In the genomic region with DNA sequence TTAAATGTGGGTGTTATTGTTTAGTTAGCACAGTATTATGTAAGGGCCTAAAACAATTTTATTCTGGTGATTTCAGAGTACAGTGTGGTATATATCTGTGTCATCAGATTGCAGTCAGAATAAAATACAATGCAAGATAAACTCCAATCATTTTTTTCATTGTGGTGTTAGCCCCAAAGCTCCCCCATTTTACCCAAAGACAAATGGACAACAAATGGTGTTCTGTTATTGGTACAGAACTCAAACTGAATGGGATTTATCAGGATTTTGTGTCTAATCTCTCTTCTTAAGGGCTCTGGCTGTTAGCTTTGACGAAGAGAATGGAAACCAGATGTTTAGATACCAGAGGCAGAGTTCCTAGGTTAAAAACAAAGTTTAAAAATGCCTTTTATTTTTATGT, we compare ENCODE assay signal across 25 cellular contexts.
"Had no signal": no experiment of that assay in that cellular context is flagged by ENCODE, and none has a peak within 500 bp of the region (broad histone marks: within the 10 kb centered on the region; RNA-seq: fewer than 3 reads in every experiment).

No MANE protein-coding gene starts in this region.

- H3K27ac ChIP-seq: colonic mucosa, esophagus squamous epithelium, lower lobe of right lung, ovary, psoas muscle, sigmoid colon, stomach, testis, tibial artery had no signal

- H3K9me3 Mint-ChIP-seq: naive B cell; natural killer cell treated with Interleukin-12 subunit alpha and Interleukin-12 subunit beta and Interleukin-15 and Interleukin-18, amount 100 ng/mL, for 72 hours; stimulated activated effector memory CD8-positive, alpha-beta T cell treated with anti-CD3 and anti-CD28 coated beads, Interleukin-12 subunit alpha, Interleukin-12 subunit beta, amount 100 ng/mL, for 72 hours had no signal

- H3K36me3 ChIP-seq: colonic mucosa, esophagus squamous epithelium, lower lobe of right lung, ovary, sigmoid colon, stomach, tibial artery, upper lobe of left lung had no signal

- H3K4me1 ChIP-seq: colonic mucosa, esophagus squamous epithelium, lower lobe of right lung, psoas muscle, sigmoid colon, testis, tibial artery had no signal

- DNase-seq: colonic mucosa; dermis blood vessel endothelial cell; effector memory CD4-positive, alpha-beta T cell; erythroblast; esophagus squamous epithelium; head of caudate nucleus; left ventricle myocardium superior; lower lobe of right lung; mucosa of descending colon; naive B cell; nucleus accumbens; ovary; posterior cingulate gyrus; psoas muscle; right cardiac atrium; sigmoid colon; stimulated activated CD4-positive, alpha-beta T cell treated with anti-CD3 and anti-CD28 coated beads, Interleukin-2, amount 100 ng/mL, for 24 hours; stimulated activated CD4-positive, alpha-beta T cell treated with anti-CD3 and anti-CD28 coated beads, Interleukin-4, amount 100 ng/mL, for 24 hours; stimulated activated naive CD4-positive, alpha-beta T cell treated with Interleukin-2 at 50 U/mL for 16 hours; stomach; testis; tibial artery; upper lobe of left lung had no signal

- H3K27ac Mint-ChIP-seq: naive B cell; natural killer cell treated with Interleukin-12 subunit alpha and Interleukin-12 subunit beta and Interleukin-15 and Interleukin-18, amount 100 ng/mL, for 72 hours; stimulated activated effector memory CD8-positive, alpha-beta T cell treated with anti-CD3 and anti-CD28 coated beads, Interleukin-12 subunit alpha, Interleukin-12 subunit beta, amount 100 ng/mL, for 72 hours had no signal

- H3K4me3 Mint-ChIP-seq: naive B cell; natural killer cell treated with Interleukin-12 subunit alpha and Interleukin-12 subunit beta and Interleukin-15 and Interleukin-18, amount 100 ng/mL, for 72 hours; stimulated activated effector memory CD8-positive, alpha-beta T cell treated with anti-CD3 and anti-CD28 coated beads, Interleukin-12 subunit alpha, Interleukin-12 subunit beta, amount 100 ng/mL, for 72 hours had no signal

- H3K27me3 ChIP-seq: colonic mucosa, ovary, sigmoid colon, stomach, testis, tibial artery, upper lobe of left lung had no signal

- H3K4me1 Mint-ChIP-seq: naive B cell; stimulated activated effector memory CD8-positive, alpha-beta T cell treated with anti-CD3 and anti-CD28 coated beads, Interleukin-12 subunit alpha, Interleukin-12 subunit beta, amount 100 ng/mL, for 72 hours had no signal

- H3K4me3 ChIP-seq: colonic mucosa, esophagus squamous epithelium, lower lobe of right lung, mucosa of descending colon, ovary, psoas muscle, sigmoid colon, stomach, testis, tibial artery, upper lobe of left lung had no signal

- H3K9me3 ChIP-seq: colonic mucosa, esophagus squamous epithelium, lower lobe of right lung, mucosa of descending colon, ovary, psoas muscle, sigmoid colon, stomach, testis, tibial artery, upper lobe of left lung had no signal

- H3K36me3 Mint-ChIP-seq: naive B cell; natural killer cell treated with Interleukin-12 subunit alpha and Interleukin-12 subunit beta and Interleukin-15 and Interleukin-18, amount 100 ng/mL, for 72 hours; stimulated activated effector memory CD8-positive, alpha-beta T cell treated with anti-CD3 and anti-CD28 coated beads, Interleukin-12 subunit alpha, Interleukin-12 subunit beta, amount 100 ng/mL, for 72 hours had no signal
